Comparison of ENCODE assay signal across 1 cellular context in genomic region chr2:105287692-105288091, GRCh38.
TF ChIP-seq lines count a peak whose summit lies in the region.

No MANE protein-coding gene starts in this region.

TF ChIP-seq in A549, 52 proteins besides CTCF, POLR2A, EP300 and RAD21 (continued from another document):
- TF ChIP-seq, protein P1, sequence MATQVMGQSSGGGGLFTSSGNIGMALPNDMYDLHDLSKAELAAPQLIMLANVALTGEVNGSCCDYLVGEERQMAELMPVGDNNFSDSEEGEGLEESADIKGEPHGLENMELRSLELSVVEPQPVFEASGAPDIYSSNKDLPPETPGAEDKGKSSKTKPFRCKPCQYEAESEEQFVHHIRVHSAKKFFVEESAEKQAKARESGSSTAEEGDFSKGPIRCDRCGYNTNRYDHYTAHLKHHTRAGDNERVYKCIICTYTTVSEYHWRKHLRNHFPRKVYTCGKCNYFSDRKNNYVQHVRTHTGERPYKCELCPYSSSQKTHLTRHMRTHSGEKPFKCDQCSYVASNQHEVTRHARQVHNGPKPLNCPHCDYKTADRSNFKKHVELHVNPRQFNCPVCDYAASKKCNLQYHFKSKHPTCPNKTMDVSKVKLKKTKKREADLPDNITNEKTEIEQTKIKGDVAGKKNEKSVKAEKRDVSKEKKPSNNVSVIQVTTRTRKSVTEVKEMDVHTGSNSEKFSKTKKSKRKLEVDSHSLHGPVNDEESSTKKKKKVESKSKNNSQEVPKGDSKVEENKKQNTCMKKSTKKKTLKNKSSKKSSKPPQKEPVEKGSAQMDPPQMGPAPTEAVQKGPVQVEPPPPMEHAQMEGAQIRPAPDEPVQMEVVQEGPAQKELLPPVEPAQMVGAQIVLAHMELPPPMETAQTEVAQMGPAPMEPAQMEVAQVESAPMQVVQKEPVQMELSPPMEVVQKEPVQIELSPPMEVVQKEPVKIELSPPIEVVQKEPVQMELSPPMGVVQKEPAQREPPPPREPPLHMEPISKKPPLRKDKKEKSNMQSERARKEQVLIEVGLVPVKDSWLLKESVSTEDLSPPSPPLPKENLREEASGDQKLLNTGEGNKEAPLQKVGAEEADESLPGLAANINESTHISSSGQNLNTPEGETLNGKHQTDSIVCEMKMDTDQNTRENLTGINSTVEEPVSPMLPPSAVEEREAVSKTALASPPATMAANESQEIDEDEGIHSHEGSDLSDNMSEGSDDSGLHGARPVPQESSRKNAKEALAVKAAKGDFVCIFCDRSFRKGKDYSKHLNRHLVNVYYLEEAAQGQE (IDR thresholded peaks at IDR 0.05): no peak
- TF ChIP-seq EHF (CRISPR knock-in tag; IDR thresholded peaks at IDR 0.05) (no peak), TP53 (CRISPR knock-in tag; IDR thresholded peaks at IDR 0.05) (no peak), CHD4 (IDR thresholded peaks at IDR 0.05; ENCODE audit: borderline replicate concordance) (no peak), HOXA7 (CRISPR knock-in tag; IDR thresholded peaks at IDR 0.05) (no peak), SMC3 (IDR thresholded peaks at IDR 0.05) (0 out of 3 replicates have a peak, but pooled peaks have one; percentile 13), MAFK (IDR thresholded peaks at IDR 0.05; ENCODE audit: partially characterized antibody) (no peak), NPAS2 (CRISPR knock-in tag; IDR thresholded peaks at IDR 0.05; ENCODE audit: borderline replicate concordance) (no peak), PHF8 (IDR thresholded peaks at IDR 0.05; ENCODE audit: borderline replicate concordance, low read depth) (no peak), FOSB (CRISPR knock-in tag; IDR thresholded peaks at IDR 0.05) (no peak), SREBF2 (IDR thresholded peaks at IDR 0.05) (no peak), BHLHE40 (IDR thresholded peaks at IDR 0.05; ENCODE audit: low read depth, low read length) (0 out of 2 replicates have a peak, but pooled peaks have one; percentile 19), POLR2AphosphoS2 (conservative IDR thresholded peaks at IDR 0.05; ENCODE audit: low read length) (no peak), HES2 (IDR thresholded peaks at IDR 0.05) (no peak), CBX8 (IDR thresholded peaks at IDR 0.05) (no peak)
- TF ChIP-seq, protein P2, sequence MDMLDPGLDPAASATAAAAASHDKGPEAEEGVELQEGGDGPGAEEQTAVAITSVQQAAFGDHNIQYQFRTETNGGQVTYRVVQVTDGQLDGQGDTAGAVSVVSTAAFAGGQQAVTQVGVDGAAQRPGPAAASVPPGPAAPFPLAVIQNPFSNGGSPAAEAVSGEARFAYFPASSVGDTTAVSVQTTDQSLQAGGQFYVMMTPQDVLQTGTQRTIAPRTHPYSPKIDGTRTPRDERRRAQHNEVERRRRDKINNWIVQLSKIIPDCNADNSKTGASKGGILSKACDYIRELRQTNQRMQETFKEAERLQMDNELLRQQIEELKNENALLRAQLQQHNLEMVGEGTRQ (IDR thresholded peaks at IDR 0.05): peak; percentile 72
